In the genomic region with DNA sequence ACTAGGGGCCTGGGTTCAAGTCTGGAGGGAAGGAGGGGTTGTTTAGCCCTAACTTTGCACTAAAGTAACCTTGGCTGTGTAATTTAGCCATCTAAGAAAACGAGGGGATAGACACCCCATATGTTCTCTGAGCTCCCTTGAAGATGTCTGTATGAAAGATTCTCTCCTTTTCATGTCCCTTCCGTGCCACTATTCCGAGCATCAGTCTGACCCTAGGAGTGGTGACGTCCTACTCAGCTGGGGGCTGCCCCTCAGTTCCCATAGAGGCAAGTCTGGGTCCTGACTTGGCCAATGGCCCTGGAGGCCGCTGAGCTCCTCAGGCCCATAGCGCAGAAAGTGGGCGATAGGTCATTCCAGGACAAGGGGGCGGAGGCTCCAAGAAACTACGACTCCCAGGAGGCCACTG, we compare ENCODE assay signal across 8 cellular contexts. TPM values are rescaled to one million over a fixed set of nuclear protein-coding genes. Genes with fewer than 3 reads are reported as not detected.
DNase-seq lines count a peak whose midpoint lies in the region; ATAC-seq and TF ChIP-seq lines count a peak whose summit lies in the region.

No MANE protein-coding gene starts in this region.

- H3K9ac ChIP-seq in ES-I3 (ENCODE audit: low read depth, low read length) (peak overlapping the region; percentile 46; the same call in 1 of the 2 replicates), SK-N-MC (ENCODE audit: insufficient read length) (peak overlapping the region; percentile 59)

- ATAC-seq in GM18870 (IDR thresholded peaks at IDR 0.05; ENCODE audit: unreplicated experiment): no peak
- no peak for ATAC-seq in GM21717 (IDR thresholded peaks at IDR 0.05; ENCODE audit: unreplicated experiment)
- ATAC-seq in GM21390 (IDR thresholded peaks at IDR 0.05; ENCODE audit: unreplicated experiment): no peak

- intact Hi-C loops in esophagus squamous epithelium (cut with DNase I) (loop anchor here (5.0 kb wide), 1 partner anchor 219 kb away; a partner anchor contains a TSS), prostate gland (cut with DNase I) (loop anchor here (10.0 kb wide), 1 partner anchor 871 kb away; a partner anchor contains a TSS)

- WGBS in esophagus squamous epithelium, 2 donors: 11 to 49% methylated on average over 4 to 8 of the region's 9 CpGs
- 35% methylated on average over 7 of the region's 9 CpGs for WGBS in prostate gland

- H3K4me3 ChIP-seq in SK-N-MC (peak overlapping the region; percentile 76), esophagus squamous epithelium (peak overlapping the region; percentile 19 to 95 (median 72)), prostate gland (peak overlapping the region; percentile 83 to 90)

- H3K9me3 ChIP-seq in ES-I3 (ENCODE audit: control insufficient read depth, insufficient read depth, low read length): no peaks in the 10 kb centered on the region
- no peaks in the 10 kb centered on the region for H3K9me3 ChIP-seq in SK-N-MC (ENCODE audit: low read depth, low read length)
- no peaks in the 10 kb centered on the region for H3K9me3 ChIP-seq in esophagus squamous epithelium
- H3K9me3 ChIP-seq in prostate gland: no peaks in the 10 kb centered on the region

- TF ChIP-seq POLR2A in esophagus squamous epithelium (IDR thresholded peaks at IDR 0.05) (no peak), prostate gland (IDR thresholded peaks at IDR 0.05) (peak; percentile 8)

- TF ChIP-seq CTCF in esophagus squamous epithelium (IDR thresholded peaks at IDR 0.05) (peak in 1 of 6 experiments; percentile 17), prostate gland (IDR thresholded peaks at IDR 0.05) (no peak)

- DNase-seq in SK-N-MC (ENCODE audit: low read depth, low spot score) (no peak), esophagus squamous epithelium (lab: John Stamatoyannopoulos, UW) (no peak), prostate gland (ENCODE audit: low spot score) (no peak), HuH-7 (ENCODE audit: low spot score) (no peak)

- H3K27ac ChIP-seq in SK-N-MC (peak overlapping the region; percentile 96), esophagus squamous epithelium (peak overlapping the region; percentile 94 to 98 (median 96)), prostate gland (peak overlapping the region; percentile 91 to 92)

- peaks cover 8% of the 10 kb centered on the region for H3K4me1 ChIP-seq in ES-I3 (ENCODE audit: insufficient read depth, low read length)
- H3K4me1 ChIP-seq in esophagus squamous epithelium: peaks cover 14 to 44% (median 16%) of the 10 kb centered on the region in 3 donors
- H3K4me1 ChIP-seq in prostate gland (replicated peaks): no peaks in the 10 kb centered on the region

- H3K27me3 ChIP-seq in esophagus squamous epithelium: no peaks in the 10 kb centered on the region
- H3K27me3 ChIP-seq in prostate gland (replicated peaks; ENCODE audit: insufficient read depth): no peaks in the 10 kb centered on the region

- H3K36me3 ChIP-seq in ES-I3 (ENCODE audit: insufficient read depth, low read length): no peaks in the 10 kb centered on the region
- peaks cover 3% of the 10 kb centered on the region; the same call in 1 of the 2 replicates for H3K36me3 ChIP-seq in SK-N-MC (ENCODE audit: insufficient read depth, low read length)
- H3K36me3 ChIP-seq in esophagus squamous epithelium: no peaks in the 10 kb centered on the region
- no peaks in the 10 kb centered on the region for H3K36me3 ChIP-seq in prostate gland

RNA-seq across cellular contexts. Expression of a gene that starts 0.8 kb away (rescaled TPM):
- total RNA-seq in esophagus squamous epithelium (10 to 100 TPM in 3 of 4 donors, 1 to 10 TPM in 1; 7.7 to 23.3 (median 18.2) TPM), prostate gland (10 to 100 TPM in 1 of 2 donors, 1 to 10 TPM in 1; 7.9 to 23.2 TPM)
